21 cellular contexts compared by ENCODE assay signal in the genomic region with DNA sequence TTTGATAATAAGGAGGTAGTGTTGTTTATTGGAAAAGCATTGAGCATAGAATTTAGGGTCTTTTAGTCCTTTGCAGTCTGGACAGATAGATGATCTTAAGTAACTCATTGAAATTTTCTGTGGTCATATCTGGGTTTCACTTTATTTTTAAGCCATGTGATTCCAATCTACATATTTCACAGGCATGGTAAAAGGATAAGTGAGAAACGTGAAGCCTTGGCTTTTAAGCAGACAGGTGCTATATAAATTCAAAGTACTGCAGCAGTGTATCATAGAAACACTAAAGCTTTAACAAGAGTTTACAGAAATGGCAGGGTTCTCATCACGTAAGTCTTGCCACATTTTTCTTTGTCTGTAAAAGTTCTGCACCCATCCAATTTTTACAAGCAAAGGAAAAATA.
"Had no signal": no experiment of that assay in that cellular context is flagged by ENCODE, and none has a peak within 500 bp of the region (broad histone marks: within the 10 kb centered on the region; RNA-seq: fewer than 3 reads in every experiment).

No MANE protein-coding gene starts in this region.

- H3K36me3 Mint-ChIP-seq: activated naive CD8-positive, alpha-beta T cell treated with anti-CD3 and anti-CD28 coated beads for 36 hours; stimulated activated effector memory CD8-positive, alpha-beta T cell treated with anti-CD3 and anti-CD28 coated beads, Interleukin-12 subunit alpha, Interleukin-12 subunit beta, amount 100 ng/mL, for 72 hours had no signal

- H3K4me1 Mint-ChIP-seq: activated CD4-positive, alpha-beta T cell treated with anti-CD3 and anti-CD28 coated beads for 36 hours; activated naive CD8-positive, alpha-beta T cell treated with anti-CD3 and anti-CD28 coated beads for 36 hours; activated T-helper 17 cell treated with anti-CD3 and anti-CD28 coated beads, Interleukin-2, amount 50 U/mL, for 72 hours; stimulated activated effector memory CD8-positive, alpha-beta T cell treated with anti-CD3 and anti-CD28 coated beads, Interleukin-12 subunit alpha, Interleukin-12 subunit beta, amount 100 ng/mL, for 72 hours had no signal

- H3K9me3 Mint-ChIP-seq: activated naive CD8-positive, alpha-beta T cell treated with anti-CD3 and anti-CD28 coated beads for 36 hours; activated T-helper 17 cell treated with anti-CD3 and anti-CD28 coated beads, Interleukin-2, amount 50 U/mL, for 72 hours; stimulated activated effector memory CD8-positive, alpha-beta T cell treated with anti-CD3 and anti-CD28 coated beads, Interleukin-12 subunit alpha, Interleukin-12 subunit beta, amount 100 ng/mL, for 72 hours; T-helper 2 cell treated with Interferon-gamma antibody and Interleukin-4, amounts not matched to agents 5 μg/mL and 100 μg/mL, for 36 hours had no signal

- H3K36me3 ChIP-seq: brain microvascular endothelial cell, colonic mucosa, gastroesophageal sphincter, left ventricle myocardium inferior, pancreas, right lobe of liver had no signal

- H3K9me3 ChIP-seq: colonic mucosa, gastroesophageal sphincter, heart left ventricle, left ventricle myocardium inferior, pancreas, right lobe of liver had no signal

- DNase-seq: activated CD4-positive, alpha-beta T cell treated with anti-CD3 and anti-CD28 coated beads for 36 hours; activated CD4-positive, alpha-beta T cell treated with anti-CD3 and anti-CD28 coated beads, Interleukin-2, amount 50 U/mL, for 48 hours; activated naive CD4-positive, alpha-beta T cell; activated naive CD8-positive, alpha-beta T cell treated with anti-CD3 and anti-CD28 coated beads for 36 hours; activated T-cell treated with anti-CD3 and anti-CD28 coated beads, Interleukin-2, amount 50 U/mL, for 1 hour; amygdala; brain microvascular endothelial cell; central memory CD4-positive, alpha-beta T cell; colonic mucosa; heart left ventricle; kidney glomerular epithelial cell; left ventricle myocardium inferior; mammary epithelial cell; pancreas; right lobe of liver; small intestine; stimulated activated CD4-positive, alpha-beta T cell treated with anti-CD3 and anti-CD28 coated beads, Interleukin-4, amount 100 ng/mL, for 1 hour had no signal

- H3K27me3 Mint-ChIP-seq: activated T-helper 17 cell treated with anti-CD3 and anti-CD28 coated beads, Interleukin-2, amount 50 U/mL, for 72 hours had no signal

- H3K4me3 ChIP-seq: colonic mucosa, gastroesophageal sphincter, left ventricle myocardium inferior, pancreas, right lobe of liver had no signal

- H3K4me3 Mint-ChIP-seq: activated CD4-positive, alpha-beta T cell treated with anti-CD3 and anti-CD28 coated beads for 36 hours; activated naive CD8-positive, alpha-beta T cell treated with anti-CD3 and anti-CD28 coated beads for 36 hours; activated T-helper 17 cell treated with anti-CD3 and anti-CD28 coated beads, Interleukin-2, amount 50 U/mL, for 72 hours; stimulated activated effector memory CD8-positive, alpha-beta T cell treated with anti-CD3 and anti-CD28 coated beads, Interleukin-12 subunit alpha, Interleukin-12 subunit beta, amount 100 ng/mL, for 72 hours; T-helper 2 cell treated with Interferon-gamma antibody and Interleukin-4, amounts not matched to agents 5 μg/mL and 100 μg/mL, for 36 hours had no signal

- H3K27ac Mint-ChIP-seq: activated CD4-positive, alpha-beta T cell treated with anti-CD3 and anti-CD28 coated beads for 36 hours; activated naive CD8-positive, alpha-beta T cell treated with anti-CD3 and anti-CD28 coated beads for 36 hours; activated T-helper 17 cell treated with anti-CD3 and anti-CD28 coated beads, Interleukin-2, amount 50 U/mL, for 72 hours; stimulated activated effector memory CD8-positive, alpha-beta T cell treated with anti-CD3 and anti-CD28 coated beads, Interleukin-12 subunit alpha, Interleukin-12 subunit beta, amount 100 ng/mL, for 72 hours; T-helper 2 cell treated with Interferon-gamma antibody and Interleukin-4, amounts not matched to agents 5 μg/mL and 100 μg/mL, for 36 hours had no signal

- ATAC-seq: activated CD4-positive, alpha-beta T cell treated with anti-CD3 and anti-CD28 coated beads for 36 hours; activated T-helper 17 cell treated with anti-CD3 and anti-CD28 coated beads, Interleukin-2, amount 50 U/mL, for 72 hours; gastroesophageal sphincter; heart left ventricle; pancreas; right lobe of liver; stimulated activated effector memory CD8-positive, alpha-beta T cell treated with anti-CD3 and anti-CD28 coated beads, Interleukin-12 subunit alpha, Interleukin-12 subunit beta, amount 100 ng/mL, for 72 hours had no signal

- H3K27me3 ChIP-seq: gastroesophageal sphincter, right lobe of liver had no signal

- H3K4me1 ChIP-seq: colonic mucosa, right lobe of liver had no signal

- H3K27ac ChIP-seq: brain microvascular endothelial cell, colonic mucosa, pancreas had no signal
